19 cellular contexts compared by ENCODE assay signal in the genomic region with DNA sequence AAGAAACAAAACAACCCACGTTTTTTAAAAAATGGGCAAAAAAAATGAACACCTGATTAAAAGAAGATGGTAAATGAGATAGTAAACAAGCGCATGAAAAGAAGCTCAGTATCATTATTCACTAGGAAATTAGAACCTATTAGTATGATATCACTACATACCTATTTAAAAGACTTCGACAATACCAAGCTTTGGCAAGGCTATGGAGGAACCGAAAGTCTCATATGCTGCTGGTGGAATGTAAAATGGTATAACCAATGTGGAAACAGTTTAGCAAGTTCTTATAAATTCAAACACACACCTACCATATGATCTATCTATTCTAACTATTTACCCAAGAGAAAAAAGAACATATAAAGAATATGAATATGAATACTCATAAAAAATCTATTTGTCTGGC.
"Had no signal": no experiment of that assay in that cellular context is flagged by ENCODE, and none has a peak within 500 bp of the region (broad histone marks: within the 10 kb centered on the region; RNA-seq: fewer than 3 reads in every experiment).

No MANE protein-coding gene starts in this region.

- H2AFZ ChIP-seq: parathyroid adenoma had no signal

- H3K4me3 Mint-ChIP-seq: naive B cell; nephron progenitor cell; stimulated activated effector memory CD8-positive, alpha-beta T cell treated with anti-CD3 and anti-CD28 coated beads, Interleukin-12 subunit alpha, Interleukin-12 subunit beta, amount 100 ng/mL, for 72 hours; type B pancreatic cell had no signal

- H3K27ac ChIP-seq: coronary artery, heart left ventricle, parathyroid adenoma, suprapubic skin, thyroid gland, uterus had no signal

- H3K36me3 ChIP-seq: heart left ventricle, right atrium auricular region, sigmoid colon, suprapubic skin, thyroid gland, uterus had no signal

- H3K9me3 Mint-ChIP-seq: naive B cell; nephron progenitor cell; stimulated activated effector memory CD8-positive, alpha-beta T cell treated with anti-CD3 and anti-CD28 coated beads, Interleukin-12 subunit alpha, Interleukin-12 subunit beta, amount 100 ng/mL, for 72 hours; type B pancreatic cell had no signal

- H3K27me3 ChIP-seq: heart left ventricle, right atrium auricular region, sigmoid colon, suprapubic skin, thyroid gland, uterus had no signal

- H3K36me3 Mint-ChIP-seq: naive B cell; stimulated activated effector memory CD8-positive, alpha-beta T cell treated with anti-CD3 and anti-CD28 coated beads, Interleukin-12 subunit alpha, Interleukin-12 subunit beta, amount 100 ng/mL, for 72 hours; type B pancreatic cell had no signal

- H3K4me3 ChIP-seq: coronary artery, heart left ventricle, right atrium auricular region, sigmoid colon, suprapubic skin, thyroid gland, uterus had no signal

- DNase-seq: effector CD8-positive, alpha-beta T cell; foreskin melanocyte; heart left ventricle; hippocampal formation; mesendoderm; naive B cell; nephron progenitor cell; sigmoid colon; stimulated activated CD4-positive, alpha-beta T cell treated with anti-CD3 and anti-CD28 coated beads, Interleukin-4, amount 100 ng/mL, for 1 hour; stimulated activated CD8-positive, alpha-beta memory T cell treated with anti-CD3 and anti-CD28 coated beads, Interleukin-4, amount 100 ng/mL, for 48 hours; stimulated activated naive CD8-positive, alpha-beta T cell treated with anti-CD3 and anti-CD28 coated beads, Interleukin-15, Interleukin-2, amounts not matched to agents 100 U/mL and 50 U/mL, for 24 hours; thyroid gland; uterus had no signal

- H3K4me1 ChIP-seq: suprapubic skin, uterus had no signal

- H3K4me1 Mint-ChIP-seq: naive B cell; stimulated activated effector memory CD8-positive, alpha-beta T cell treated with anti-CD3 and anti-CD28 coated beads, Interleukin-12 subunit alpha, Interleukin-12 subunit beta, amount 100 ng/mL, for 72 hours had no signal

- H3K27me3 Mint-ChIP-seq: naive B cell, type B pancreatic cell had no signal

- H3K9me3 ChIP-seq: heart left ventricle, right atrium auricular region, sigmoid colon, suprapubic skin, thyroid gland, uterus had no signal

- H3K27ac Mint-ChIP-seq: naive B cell; nephron progenitor cell; stimulated activated effector memory CD8-positive, alpha-beta T cell treated with anti-CD3 and anti-CD28 coated beads, Interleukin-12 subunit alpha, Interleukin-12 subunit beta, amount 100 ng/mL, for 72 hours; type B pancreatic cell had no signal

- H3K9ac ChIP-seq: parathyroid adenoma had no signal

- ATAC-seq: heart left ventricle; stimulated activated effector memory CD8-positive, alpha-beta T cell treated with anti-CD3 and anti-CD28 coated beads, Interleukin-12 subunit alpha, Interleukin-12 subunit beta, amount 100 ng/mL, for 72 hours; stimulated activated naive CD8-positive, alpha-beta T cell treated with anti-CD3 and anti-CD28 coated beads, Interleukin-15, Interleukin-2, amounts not matched to agents 100 U/mL and 50 U/mL, for 24 hours had no signal
